In the genomic region with DNA sequence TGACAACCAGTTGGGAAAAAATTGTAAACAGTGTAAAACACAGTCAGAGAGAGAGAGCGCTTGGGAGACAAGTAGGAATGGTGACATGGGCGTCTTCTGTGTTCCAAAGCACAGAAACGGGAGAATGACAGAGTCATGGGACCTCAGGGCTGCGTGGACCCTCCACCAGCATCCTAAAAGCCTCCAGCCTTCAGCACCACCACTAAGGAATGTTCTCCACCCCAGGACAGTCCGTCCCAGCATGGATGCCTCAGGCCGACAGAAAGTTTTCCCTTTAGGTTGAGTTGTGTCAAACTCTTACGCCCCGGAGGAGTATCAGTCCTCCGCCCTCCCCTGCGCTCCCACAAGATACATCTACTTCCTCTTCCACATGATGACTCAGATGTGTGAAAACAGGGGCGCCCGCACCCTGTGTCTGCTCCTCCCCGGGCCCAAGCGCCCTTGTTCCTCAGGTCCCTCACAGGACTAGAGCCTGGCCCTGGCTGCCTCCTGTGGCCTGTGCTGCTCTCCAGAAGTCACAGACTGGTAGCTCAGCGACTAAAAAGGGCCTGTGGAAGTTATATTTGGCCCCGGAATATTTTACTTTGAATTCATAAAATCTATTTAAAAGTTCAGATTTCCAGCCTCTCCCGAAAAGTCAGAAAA, we compare ENCODE assay signal across 9 cellular contexts.
DNase-seq lines count a peak whose midpoint lies in the region; ATAC-seq and TF ChIP-seq lines count a peak whose summit lies in the region.
"Had no signal": no experiment of that assay in that cellular context is flagged by ENCODE, and none has a peak within 500 bp of the region (broad histone marks: within the 10 kb centered on the region; RNA-seq: fewer than 3 reads in every experiment).

No MANE protein-coding gene starts in this region.

- H3K27ac ChIP-seq in RWPE2 (ENCODE audit: poor library complexity, severe bottlenecking): peak overlapping the region; percentile 55
- H3K27ac ChIP-seq in naive thymus-derived CD4-positive, alpha-beta T cell (ENCODE audit: low read depth, low read length): no peak overlapping the region
- H3K27ac ChIP-seq: body of pancreas had no signal

- no peak overlapping the region for H3K4me3 ChIP-seq in RWPE2 (ENCODE audit: severe bottlenecking)
- peak overlapping the region; percentile 25 for H3K4me3 ChIP-seq in naive thymus-derived CD4-positive, alpha-beta T cell (ENCODE audit: low read length)
- H3K4me3 ChIP-seq: body of pancreas had no signal

- H3K36me3 Mint-ChIP-seq in naive thymus-derived CD4-positive, alpha-beta T cell: peaks cover 0 to 6% (median 0%) of the 10 kb centered on the region in 5 donors

- ATAC-seq in GM18511 (IDR thresholded peaks at IDR 0.05; ENCODE audit: unreplicated experiment) (peak; percentile 77), RWPE2 (ENCODE audit: low read depth) (peak; percentile 76), HG02981 (IDR thresholded peaks at IDR 0.05; ENCODE audit: unreplicated experiment) (no peak), HG02970 (IDR thresholded peaks at IDR 0.05; ENCODE audit: low FRiP score, unreplicated experiment) (no peak)
- ATAC-seq in naive thymus-derived CD4-positive, alpha-beta T cell: peak; percentile 95
- ATAC-seq: body of pancreas had no signal

- no peak for TF ChIP-seq CTCF in RWPE2 (IDR thresholded peaks at IDR 0.05; ENCODE audit: poor library complexity, severe bottlenecking)

- DNase-seq in RWPE2 (ENCODE audit: low spot score) (no peak), NCI-H2107 (lab: John Stamatoyannopoulos, UW) (no peak), kidney tubule cell (ENCODE audit: low spot score) (no peak)
- peak; percentile 62 for DNase-seq in activated gamma-delta T cell treated with anti-CD3 and anti-CD28 coated beads, Interleukin-2, amount 50 U/mL, for 16 hours (ENCODE audit: low read depth)
- peak in 2 of 9 donors; percentile 31 to 68 for DNase-seq in naive thymus-derived CD4-positive, alpha-beta T cell

- no peaks in the 10 kb centered on the region for H3K9me3 Mint-ChIP-seq in naive thymus-derived CD4-positive, alpha-beta T cell

- POLR2A ChIA-PET in naive thymus-derived CD4-positive, alpha-beta T cell (lab: Charles Lee): no interaction called here

- peaks cover 9 to 52% (median 35%) of the 10 kb centered on the region in 5 donors for H3K27me3 Mint-ChIP-seq in naive thymus-derived CD4-positive, alpha-beta T cell

- no peaks in the 10 kb centered on the region for H3K9me3 ChIP-seq in RWPE2 (ENCODE audit: severe bottlenecking)
- no peaks in the 10 kb centered on the region for H3K9me3 ChIP-seq in naive thymus-derived CD4-positive, alpha-beta T cell (ENCODE audit: control insufficient read depth in 2 of 3, low read length in 3 of 3)
- H3K9me3 ChIP-seq: body of pancreas had no signal

- peaks cover 32% of the 10 kb centered on the region for H3K4me1 ChIP-seq in RWPE2 (ENCODE audit: insufficient read depth, poor library complexity, severe bottlenecking)
- peaks cover 0 to 60% of the 10 kb centered on the region in 2 donors for H3K4me1 ChIP-seq in naive thymus-derived CD4-positive, alpha-beta T cell (ENCODE audit: control insufficient read depth in 2 of 2, insufficient read depth in 2 of 2, low read length in 2 of 2)

- no peaks in the 10 kb centered on the region for H3K27me3 ChIP-seq in RWPE2 (ENCODE audit: insufficient read depth, poor library complexity, severe bottlenecking)
- no peaks in the 10 kb centered on the region for H3K27me3 ChIP-seq in naive thymus-derived CD4-positive, alpha-beta T cell (ENCODE audit: control insufficient read depth in 2 of 2, insufficient read depth in 2 of 2, low read length in 2 of 2)
- H3K27me3 ChIP-seq: body of pancreas had no signal

- intact Hi-C loops in naive thymus-derived CD4-positive, alpha-beta T cell (cut with micrococcal nuclease): loop anchor here in 1 of 2 donors (10.0 kb wide), 1 partner anchor 179 kb away; the partner anchor contains the start of genes CASP9 and DNAJC16

- no peaks in the 10 kb centered on the region for H3K36me3 ChIP-seq in RWPE2 (ENCODE audit: low read depth)
- H3K36me3 ChIP-seq in naive thymus-derived CD4-positive, alpha-beta T cell (ENCODE audit: control insufficient read depth in 2 of 3, insufficient read depth in 3 of 3, low read length in 3 of 3): no peaks in the 10 kb centered on the region

- peaks cover 0 to 76% (median 8%) of the 10 kb centered on the region in 7 donors for H3K4me1 Mint-ChIP-seq in naive thymus-derived CD4-positive, alpha-beta T cell

- H3K27ac Mint-ChIP-seq in naive thymus-derived CD4-positive, alpha-beta T cell: peak overlapping the region in 3 of 9 donors; percentile 41 to 84 (median 60)

- CTCF ChIA-PET in naive thymus-derived CD4-positive, alpha-beta T cell (lab: Charles Lee): no interaction called here

- H3K4me3 Mint-ChIP-seq in naive thymus-derived CD4-positive, alpha-beta T cell: peak overlapping the region in 1 of 10 donors; percentile 71

Comparison
In these comparisons a context has a peak if more than half of its experiments do, and no peak if none do; other contexts are left out.
1. ATAC-seq: peak in GM18511 (single experiment), RWPE2 (single experiment) and naive thymus-derived CD4-positive, alpha-beta T cell (single experiment); none in HG02981 (single experiment) and HG02970 (single experiment).